Comparison of ENCODE assay signal across 8 cellular contexts in the genomic region with DNA sequence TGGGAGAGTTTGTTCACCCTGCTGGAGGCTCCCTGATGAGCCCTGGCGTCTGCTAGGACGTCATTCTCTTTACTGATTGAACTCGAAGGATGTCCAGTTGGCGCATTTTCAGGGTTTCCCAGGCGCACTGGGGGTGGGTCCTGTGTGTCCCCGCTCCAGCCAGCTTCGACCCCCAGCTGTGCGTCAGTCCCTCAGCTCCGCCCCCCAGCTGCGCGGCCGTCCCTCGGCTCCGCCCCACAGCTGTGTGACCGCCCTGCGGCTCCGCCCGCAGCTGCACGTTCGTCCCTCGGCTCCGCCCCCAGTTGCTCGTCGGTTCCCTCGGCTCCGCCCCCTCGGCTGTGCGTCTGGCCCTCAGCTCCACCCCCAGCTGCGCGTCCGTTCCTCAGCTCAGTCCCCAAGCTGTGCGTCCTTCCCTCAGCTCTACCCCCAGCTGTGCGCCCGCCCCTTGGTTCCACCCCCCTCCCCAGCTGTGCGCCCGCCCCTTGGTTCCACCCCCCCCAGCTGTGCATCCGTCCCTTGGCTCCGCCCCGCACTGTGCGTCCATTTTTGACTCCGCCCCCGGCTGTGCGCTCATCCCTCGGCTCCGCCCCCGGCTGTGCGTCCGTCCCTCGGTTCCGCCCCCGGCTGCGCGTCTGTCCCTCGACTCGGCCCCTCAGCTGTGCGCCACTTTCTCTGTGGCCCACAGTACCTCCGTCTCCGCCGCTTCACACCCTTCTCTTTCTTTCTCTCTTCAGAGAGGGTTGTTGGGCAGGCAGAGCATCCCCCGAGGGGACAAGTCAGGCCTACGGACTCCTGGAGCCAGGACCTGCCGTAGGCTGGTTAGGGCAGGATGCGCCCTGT.
DNase-seq lines count a peak whose midpoint lies in the region; ATAC-seq and TF ChIP-seq lines count a peak whose summit lies in the region.

No MANE protein-coding gene starts in this region.

- peaks cover 5% of the 10 kb centered on the region for H3F3A ChIP-seq in SK-N-SH (replicated peaks; ENCODE audit: insufficient read depth)

- CTCF ChIA-PET in SK-N-SH (lab: Yijun Ruan, JAX) = interaction anchor here (0.6 to 1.5 kb wide), 5 partner anchors 20 to 248 kb away, joined by 3 to 5 read pairs (median 3); no protein-coding TSS in a partner anchor

- H3K4me1 Mint-ChIP-seq in activated naive CD4-positive, alpha-beta T cell treated with anti-CD3 and anti-CD28 coated beads, Interleukin-2, amount 50 U/mL, for 24 hours = peaks cover 24% of the 10 kb centered on the region

- H3K4me1 ChIP-seq in SK-N-SH (ENCODE audit: control insufficient read depth in 1 of 2, insufficient read depth in 2 of 2, low read depth in 1 of 2, low read length in 1 of 2) (peaks cover 0 to 33% of the 10 kb centered on the region in 2 experiments; a peak in 2 of 4 replicates), osteoblast (ENCODE audit: insufficient read depth, low read length) (peaks cover 11% of the 10 kb centered on the region)

- H3K27me3 ChIP-seq in SK-N-SH (ENCODE audit: insufficient read depth) (no peaks in the 10 kb centered on the region), osteoblast (ENCODE audit: insufficient read depth, low read length) (peaks cover 14% of the 10 kb centered on the region)

- no peak for TF ChIP-seq EP300 in SK-N-SH (IDR thresholded peaks at IDR 0.05; ENCODE audit: borderline replicate concordance in 1 of 2, low read depth in 1 of 2, low read length in 1 of 2)

- H3K9me3 ChIP-seq in SK-N-SH (no peaks in the 10 kb centered on the region), osteoblast (ENCODE audit: low read depth, low read length) (no peaks in the 10 kb centered on the region)

- H3K27ac ChIP-seq in SK-N-SH (ENCODE audit: low read depth in 2 of 2, low read length in 1 of 2) (peak overlapping the region; percentile 65 to 85), osteoblast (ENCODE audit: low read depth, low read length) (peak overlapping the region; percentile 90), temporal lobe (ENCODE audit: low read depth, low read length) (peak overlapping the region; percentile 86)

- peak overlapping the region; percentile 84 for H3K4me3 Mint-ChIP-seq in activated naive CD4-positive, alpha-beta T cell treated with anti-CD3 and anti-CD28 coated beads, Interleukin-2, amount 50 U/mL, for 24 hours

- peak; percentile 93 for DNase-seq in DMS114 treated with DMSO at 0.1 percent for 48 hours (lab: John Stamatoyannopoulos, UW; ENCODE audit: unreplicated experiment)
- peak; percentile 96 for DNase-seq in KBM-7
- peak; percentile 96 for DNase-seq in SK-N-SH
- DNase-seq in glomerular visceral epithelial cell (ENCODE audit: extremely low spot score) = peak; percentile 86
- peak; percentile 99 for DNase-seq in osteoblast (ENCODE audit: insufficient read length, low spot score, missing footprints)

- no peak overlapping the region for H3K27ac Mint-ChIP-seq in activated naive CD4-positive, alpha-beta T cell treated with anti-CD3 and anti-CD28 coated beads, Interleukin-2, amount 50 U/mL, for 24 hours

- POLR2A ChIA-PET in SK-N-SH (lab: Yijun Ruan, JAX) = no interaction called here

- 12% methylated on average over 39 of the region's 63 CpGs for WGBS in SK-N-SH (ENCODE audit: low lambda C conversion rate)

- H2AFZ ChIP-seq in SK-N-SH (ENCODE audit: low read depth) (peak overlapping the region; percentile 79), osteoblast (ENCODE audit: low read length) (peak overlapping the region; percentile 97)

- no peaks in the 10 kb centered on the region for H3K9me2 ChIP-seq in SK-N-SH

- peak; percentile 88 for ATAC-seq in GM21723 (IDR thresholded peaks at IDR 0.05; ENCODE audit: unreplicated experiment)

- H3K27me3 Mint-ChIP-seq in activated naive CD4-positive, alpha-beta T cell treated with anti-CD3 and anti-CD28 coated beads, Interleukin-2, amount 50 U/mL, for 24 hours = no peaks in the 10 kb centered on the region

- no peaks in the 10 kb centered on the region for H3K36me3 ChIP-seq in SK-N-SH (replicated peaks in 1 of 2; ENCODE audit: control insufficient read depth in 1 of 2, insufficient read depth in 2 of 2, low read length in 1 of 2)
- no peaks in the 10 kb centered on the region for H3K36me3 ChIP-seq in osteoblast (ENCODE audit: insufficient read depth, low read length)

- H3K36me3 Mint-ChIP-seq in activated naive CD4-positive, alpha-beta T cell treated with anti-CD3 and anti-CD28 coated beads, Interleukin-2, amount 50 U/mL, for 24 hours = no peaks in the 10 kb centered on the region

- peak overlapping the region; percentile 75; the same call in 1 of the 2 replicates for H3K9ac ChIP-seq in SK-N-SH

- H3K4me3 ChIP-seq in SK-N-SH (ENCODE audit: low read depth in 2 of 2, low read length in 1 of 2) = peak overlapping the region; percentile 49 to 52
- H3K4me3 ChIP-seq in osteoblast (ENCODE audit: insufficient read depth, low read length) = peak overlapping the region; percentile 66

- H3K79me2 ChIP-seq in SK-N-SH (ENCODE audit: insufficient read depth) (no peaks in the 10 kb centered on the region), osteoblast (ENCODE audit: insufficient read depth, low read length) (no peaks in the 10 kb centered on the region)

- H3K9me3 Mint-ChIP-seq in activated naive CD4-positive, alpha-beta T cell treated with anti-CD3 and anti-CD28 coated beads, Interleukin-2, amount 50 U/mL, for 24 hours = no peaks in the 10 kb centered on the region

- TF ChIP-seq CTCF in SK-N-SH (IDR thresholded peaks at IDR 0.05) = no peak
- no peak for TF ChIP-seq CTCF in osteoblast (IDR thresholded peaks at IDR 0.05; ENCODE audit: extremely low read depth, low read depth, low read length)

- peak overlapping the region; percentile 84 for H3K4me2 ChIP-seq in SK-N-SH
- H3K4me2 ChIP-seq in osteoblast (ENCODE audit: insufficient read depth, low read length) = peak overlapping the region; percentile 91

- in situ Hi-C loops in KBM-7 (cut with MboI; ENCODE audit: low pct_unique_long_range_greater_than_20kb, low sequenced_read_pairs) = no loop called here

- no peak for TF ChIP-seq RAD21 in SK-N-SH (IDR thresholded peaks at IDR 0.05; ENCODE audit: low read length)

- H4K20me1 ChIP-seq in SK-N-SH (ENCODE audit: insufficient read depth) (no peaks in the 10 kb centered on the region), osteoblast (ENCODE audit: insufficient read depth, low read length) (no peaks in the 10 kb centered on the region)

TF ChIP-seq in SK-N-SH, 30 proteins besides CTCF, POLR2A, EP300 and RAD21:
- no peak for TF ChIP-seq RXRA (IDR thresholded peaks at IDR 0.05; ENCODE audit: borderline replicate concordance, low read depth)
- no peak for TF ChIP-seq CHD2 (IDR thresholded peaks at IDR 0.05; ENCODE audit: low read length, partially characterized antibody)
- TF ChIP-seq EZH2phosphoT487 (IDR thresholded peaks at IDR 0.05; ENCODE audit: borderline replicate concordance, low read depth) = no peak
- peak; percentile 11; the same call in 1 of the 2 replicates for TF ChIP-seq MXI1 (IDR thresholded peaks at IDR 0.05; ENCODE audit: low read depth, low read length)
- TF ChIP-seq TCF12 (IDR thresholded peaks at IDR 0.05) = no peak
- TF ChIP-seq, protein P1, sequence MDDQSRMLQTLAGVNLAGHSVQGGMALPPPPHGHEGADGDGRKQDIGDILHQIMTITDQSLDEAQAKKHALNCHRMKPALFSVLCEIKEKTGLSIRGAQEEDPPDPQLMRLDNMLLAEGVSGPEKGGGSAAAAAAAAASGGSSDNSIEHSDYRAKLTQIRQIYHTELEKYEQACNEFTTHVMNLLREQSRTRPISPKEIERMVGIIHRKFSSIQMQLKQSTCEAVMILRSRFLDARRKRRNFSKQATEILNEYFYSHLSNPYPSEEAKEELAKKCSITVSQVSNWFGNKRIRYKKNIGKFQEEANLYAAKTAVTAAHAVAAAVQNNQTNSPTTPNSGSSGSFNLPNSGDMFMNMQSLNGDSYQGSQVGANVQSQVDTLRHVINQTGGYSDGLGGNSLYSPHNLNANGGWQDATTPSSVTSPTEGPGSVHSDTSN (IDR thresholded peaks at IDR 0.05) = no peak
- TF ChIP-seq TEAD4 (IDR thresholded peaks at IDR 0.05; ENCODE audit: borderline replicate concordance, insufficient read depth) = no peak
- TF ChIP-seq NRF1 (IDR thresholded peaks at IDR 0.05; ENCODE audit: low read depth, low read length) = peak; percentile 53; the same call in 1 of the 2 replicates

Comparison
In these comparisons a context has a peak if more than half of its experiments do, and no peak if none do; other contexts are left out.
1. Peak in every context shown above with its lines: DNase-seq, ATAC-seq, H3K4me3 ChIP-seq and H3K27ac ChIP-seq.